ENCODE assay signal across 22 cellular contexts in the genomic region with DNA sequence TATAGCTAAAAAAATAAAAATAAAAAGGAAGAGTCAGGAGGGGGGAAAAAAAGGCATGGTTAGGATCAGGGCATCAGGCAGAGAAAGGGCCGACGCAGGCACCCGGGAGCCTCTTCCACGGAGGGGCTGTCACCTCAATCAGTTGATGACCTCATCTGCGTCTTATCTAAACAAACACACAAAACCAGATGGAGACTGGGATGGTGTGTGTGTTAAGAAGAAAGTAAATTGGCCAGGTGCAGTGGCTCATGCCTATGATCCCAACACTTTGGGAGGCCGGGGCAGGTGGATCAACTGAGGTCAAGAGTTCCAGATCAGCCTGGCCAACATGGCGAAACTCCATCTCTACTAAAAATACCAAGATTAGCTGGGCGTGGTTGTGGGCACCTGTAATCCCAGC.
"Had no signal": no experiment of that assay in that cellular context is flagged by ENCODE, and none has a peak within 500 bp of the region (broad histone marks: within the 10 kb centered on the region; RNA-seq: fewer than 3 reads in every experiment).

No MANE protein-coding gene starts in this region.

- H3K27ac ChIP-seq: adrenal gland, breast epithelium, hepatocyte, left lung, parathyroid adenoma, tibial nerve, uterus had no signal

- DNase-seq: activated gamma-delta T cell treated with Interleukin-2 at 50 U/mL for 16 hours; activated T-cell treated with anti-CD3 and anti-CD28 coated beads, Interleukin-2, amount 50 U/mL, for 1 hour; adrenal gland; effector memory CD8-positive, alpha-beta T cell; foreskin melanocyte; glutamatergic neuron; immature natural killer cell; kidney glomerular epithelial cell; left lung; naive B cell; right cardiac atrium; stimulated activated CD4-positive, alpha-beta T cell treated with anti-CD3 and anti-CD28 coated beads, Interleukin-1b, Interleukin-23, amount 100 ng/mL, for 48 hours; stimulated activated naive CD8-positive, alpha-beta T cell treated with anti-CD3 and anti-CD28 coated beads, Interleukin-15, amount 100 ng/mL, for 72 hours; uterus had no signal

- H3K4me1 Mint-ChIP-seq: stimulated activated naive CD8-positive, alpha-beta T cell treated with anti-CD3 and anti-CD28 coated beads, Interleukin-15, amount 100 ng/mL, for 72 hours had no signal

- H3K36me3 Mint-ChIP-seq: activated naive CD8-positive, alpha-beta T cell; immature natural killer cell had no signal

- H3K27ac Mint-ChIP-seq: activated naive CD8-positive, alpha-beta T cell; effector memory CD8-positive, alpha-beta T cell; immature natural killer cell; stimulated activated effector memory CD8-positive, alpha-beta T cell treated with anti-CD3 and anti-CD28 coated beads, Interleukin-12 subunit alpha, Interleukin-12 subunit beta, amount 100 ng/mL, for 72 hours had no signal

- H3K4me3 Mint-ChIP-seq: activated naive CD8-positive, alpha-beta T cell; central memory CD8-positive, alpha-beta T cell; effector memory CD8-positive, alpha-beta T cell; immature natural killer cell; stimulated activated effector memory CD8-positive, alpha-beta T cell treated with anti-CD3 and anti-CD28 coated beads, Interleukin-12 subunit alpha, Interleukin-12 subunit beta, amount 100 ng/mL, for 72 hours; stimulated activated naive CD8-positive, alpha-beta T cell treated with anti-CD3 and anti-CD28 coated beads, Interleukin-15, amount 100 ng/mL, for 72 hours had no signal

- H3K9me3 Mint-ChIP-seq: central memory CD8-positive, alpha-beta T cell; stimulated activated effector memory CD8-positive, alpha-beta T cell treated with anti-CD3 and anti-CD28 coated beads, Interleukin-12 subunit alpha, Interleukin-12 subunit beta, amount 100 ng/mL, for 72 hours had no signal

- ATAC-seq: effector memory CD8-positive, alpha-beta T cell; esophagus mucosa; left lung; right cardiac atrium; stimulated activated effector memory CD8-positive, alpha-beta T cell treated with anti-CD3 and anti-CD28 coated beads, Interleukin-12 subunit alpha, Interleukin-12 subunit beta, amount 100 ng/mL, for 72 hours; stimulated activated naive CD8-positive, alpha-beta T cell treated with anti-CD3 and anti-CD28 coated beads, Interleukin-15, amount 100 ng/mL, for 72 hours had no signal
